1 cellular context compared by ENCODE assay signal in genomic region chr20:58950603-58951002, GRCh38.
A peak's percentile ranks its signal among the peaks of the same experiment; 100 is the strongest.
TF ChIP-seq lines count a peak whose summit lies in the region.

No MANE protein-coding gene starts in this region.

TF ChIP-seq in HepG2, 621 proteins besides CTCF, POLR2A, EP300 and RAD21 (continued from another document):
- TF ChIP-seq FOXP4 (CRISPR knock-in tag; IDR thresholded peaks at IDR 0.05): peak; percentile 71
- TF ChIP-seq SMC3 (IDR thresholded peaks at IDR 0.05; ENCODE audit: low read length): 0 out of 2 replicates have a peak, but pooled peaks have one; percentile 9
- peak; percentile 46; the same call in 1 of the 2 replicates for TF ChIP-seq FOXP1 (IDR thresholded peaks at IDR 0.05)
- TF ChIP-seq FOXP1 (CRISPR knock-in tag; IDR thresholded peaks at IDR 0.05): peak; percentile 79
- TF ChIP-seq MAFF (IDR thresholded peaks at IDR 0.05; ENCODE audit: low read depth, low read length): peak; percentile 95
- TF ChIP-seq STAG1 (CRISPR knock-in tag; IDR thresholded peaks at IDR 0.05): peak; percentile 55
- 0 out of 2 replicates have a peak, but pooled peaks have one; percentile 31 for TF ChIP-seq CEBPB (IDR thresholded peaks at IDR 0.05; ENCODE audit: borderline replicate concordance, low read depth, low read length)
- 0 out of 2 replicates have a peak, but pooled peaks have one; percentile 33 for TF ChIP-seq BRCA1 (CRISPR knock-in tag; IDR thresholded peaks at IDR 0.05)
- 0 out of 2 replicates have a peak, but pooled peaks have one; percentile 53 for TF ChIP-seq RORA (CRISPR knock-in tag; IDR thresholded peaks at IDR 0.05)
- TF ChIP-seq ZNF619 (CRISPR knock-in tag; IDR thresholded peaks at IDR 0.05): no peak
